In the genomic region with DNA sequence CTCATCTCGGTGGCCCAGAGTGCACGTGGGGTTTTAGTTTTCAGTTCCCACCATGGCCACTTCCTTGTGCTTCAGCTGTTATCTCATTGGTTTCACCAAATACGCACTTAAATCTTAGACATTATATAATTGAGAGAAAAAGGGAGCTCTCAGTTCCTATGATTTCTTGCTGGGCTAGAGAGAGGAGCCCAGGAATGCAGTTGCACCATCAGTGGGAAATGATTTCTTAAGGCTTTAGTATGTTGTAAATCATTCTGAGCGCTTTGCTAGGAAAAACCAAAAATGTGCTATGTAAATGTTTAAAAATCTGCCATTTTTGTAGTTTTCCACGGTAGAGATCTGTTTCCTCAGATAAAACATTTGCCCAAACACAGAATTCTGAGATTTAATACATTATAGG, we compare ENCODE assay signal across 14 cellular contexts. TPM values are rescaled to one million over a fixed set of nuclear protein-coding genes. Genes with fewer than 3 reads are reported as not detected.
DNase-seq lines count a peak whose midpoint lies in the region; ATAC-seq, FAIRE-seq and TF ChIP-seq lines count a peak whose summit lies in the region.
"Had no signal": no experiment of that assay in that cellular context is flagged by ENCODE, and none has a peak within 500 bp of the region (broad histone marks: within the 10 kb centered on the region; RNA-seq: fewer than 3 reads in every experiment).

No MANE protein-coding gene starts in this region.

- TF ChIP-seq CTCF in AG09319 (IDR thresholded peaks at IDR 0.05; ENCODE audit: low read depth, low read length) (no peak), Caco-2 (IDR thresholded peaks at IDR 0.05; ENCODE audit: insufficient read depth in 1 of 2, low read depth in 1 of 2, low read length in 1 of 2, severe bottlenecking in 1 of 2, unreplicated experiment in 1 of 2) (no peak), suprapubic skin (IDR thresholded peaks at IDR 0.05) (no peak), pancreas (IDR thresholded peaks at IDR 0.05) (no peak)

- H3K4me3 Mint-ChIP-seq in Caco-2 (ENCODE audit: unreplicated experiment) = no peak overlapping the region
- H3K4me3 Mint-ChIP-seq in activated naive CD8-positive, alpha-beta T cell treated with anti-CD3 and anti-CD28 coated beads, Interleukin-2, amount 10 ng/mL, durations not matched to agents 7 days and 5 days = peak overlapping the region; percentile 52
- H3K4me3 Mint-ChIP-seq: brain, nephron had no signal

- no TSS peak for BruUV-seq in Caco-2 (replicated peaks; lab: Mats Ljungman, UMichigan)

- peaks cover 29% of the 10 kb centered on the region for H3K36me3 Mint-ChIP-seq in Caco-2 (ENCODE audit: insufficient read depth, unreplicated experiment)
- H3K36me3 Mint-ChIP-seq in activated naive CD8-positive, alpha-beta T cell treated with anti-CD3 and anti-CD28 coated beads, Interleukin-2, amount 10 ng/mL, durations not matched to agents 7 days and 5 days = peaks cover 47% of the 10 kb centered on the region

- TF ChIP-seq EP300 in suprapubic skin (IDR thresholded peaks at IDR 0.05) = no peak

- intact Hi-C loops in Caco-2 (cut with micrococcal nuclease; ENCODE audit: unreplicated experiment) (loop anchor here (1.0 kb wide), 1 partner anchor 15 kb away; no protein-coding TSS in a partner anchor), pancreas (cut with DNase I) (no loop called here)

- H3K27ac Mint-ChIP-seq in Caco-2 (ENCODE audit: unreplicated experiment) = peak overlapping the region; percentile 49
- peak overlapping the region; percentile 83 for H3K27ac Mint-ChIP-seq in activated naive CD8-positive, alpha-beta T cell treated with anti-CD3 and anti-CD28 coated beads, Interleukin-2, amount 10 ng/mL, durations not matched to agents 7 days and 5 days
- H3K27ac Mint-ChIP-seq: brain, nephron had no signal

- H3K4me1 Mint-ChIP-seq in Caco-2 (ENCODE audit: low read depth, unreplicated experiment) = no peaks in the 10 kb centered on the region
- H3K4me1 Mint-ChIP-seq in activated naive CD8-positive, alpha-beta T cell treated with anti-CD3 and anti-CD28 coated beads, Interleukin-2, amount 10 ng/mL, durations not matched to agents 7 days and 5 days = peaks cover 78% of the 10 kb centered on the region
- H3K4me1 Mint-ChIP-seq: nephron had no signal

- H3K36me3 ChIP-seq in Caco-2 (ENCODE audit: control insufficient read depth, insufficient read depth, low read length) (peaks cover 2% of the 10 kb centered on the region), mucosa of rectum (ENCODE audit: control insufficient read depth in 2 of 2, insufficient read depth in 2 of 2, low read length in 2 of 2) (peaks cover 39 to 73% of the 10 kb centered on the region in 2 donors), suprapubic skin (peaks cover 55% of the 10 kb centered on the region), pancreas (peaks cover 0 to 10% (median 0%) of the 10 kb centered on the region in 3 donors)

- no peak for ATAC-seq in activated naive CD8-positive, alpha-beta T cell treated with anti-CD3 and anti-CD28 coated beads, Interleukin-2, amount 10 ng/mL, durations not matched to agents 7 days and 5 days (ENCODE audit: low read depth)
- ATAC-seq in pancreas = no peak

- no peak overlapping the region for H3K9ac ChIP-seq in mucosa of rectum (ENCODE audit: low read depth in 1 of 2, low read length in 2 of 2)

- CTCF ChIA-PET in Caco-2 (lab: Charles Lee) = no interaction called here

- H3K9me3 ChIP-seq in Caco-2 = no peaks in the 10 kb centered on the region
- no peaks in the 10 kb centered on the region for H3K9me3 ChIP-seq in mucosa of rectum (ENCODE audit: control insufficient read depth in 2 of 2, low read length in 2 of 2)
- no peaks in the 10 kb centered on the region for H3K9me3 ChIP-seq in suprapubic skin
- no peaks in the 10 kb centered on the region for H3K9me3 ChIP-seq in pancreas

- H3K27me3 ChIP-seq in Caco-2 (replicated peaks; ENCODE audit: control insufficient read depth, insufficient read depth, low read length) (no peaks in the 10 kb centered on the region), mucosa of rectum (ENCODE audit: control insufficient read depth in 2 of 2, insufficient read depth in 2 of 2, low read length in 2 of 2) (no peaks in the 10 kb centered on the region), suprapubic skin (no peaks in the 10 kb centered on the region), pancreas (no peaks in the 10 kb centered on the region)

- POLR2A ChIA-PET in Caco-2 (lab: Charles Lee) = no interaction called here
- POLR2A ChIA-PET in activated naive CD8-positive, alpha-beta T cell treated with anti-CD3 and anti-CD28 coated beads, Interleukin-2, amount 10 ng/mL, durations not matched to agents 7 days and 5 days (lab: Charles Lee) = interaction anchor here (0.9 to 10.1 kb wide), 5 partner anchors 20 to 50 kb away, joined by 3 to 141 read pairs (median 5); no protein-coding TSS in a partner anchor

- no peaks in the 10 kb centered on the region for H3K9me3 Mint-ChIP-seq in Caco-2 (ENCODE audit: unreplicated experiment)
- H3K9me3 Mint-ChIP-seq in activated naive CD8-positive, alpha-beta T cell treated with anti-CD3 and anti-CD28 coated beads, Interleukin-2, amount 10 ng/mL, durations not matched to agents 7 days and 5 days = no peaks in the 10 kb centered on the region
- H3K9me3 Mint-ChIP-seq: brain, nephron had no signal

- H3K27me3 Mint-ChIP-seq in Caco-2 (ENCODE audit: insufficient read depth, unreplicated experiment) = no peaks in the 10 kb centered on the region
- H3K27me3 Mint-ChIP-seq in activated naive CD8-positive, alpha-beta T cell treated with anti-CD3 and anti-CD28 coated beads, Interleukin-2, amount 10 ng/mL, durations not matched to agents 7 days and 5 days = no peaks in the 10 kb centered on the region
- H3K27me3 Mint-ChIP-seq: brain had no signal

- H3K27ac ChIP-seq in mucosa of rectum (ENCODE audit: low read depth in 2 of 2, low read length in 2 of 2) = peak overlapping the region; percentile 6 to 43
- no peak overlapping the region for H3K27ac ChIP-seq in suprapubic skin
- H3K27ac ChIP-seq in pancreas = no peak overlapping the region
- H3K27ac ChIP-seq: RWPE1 had no signal

- 84% methylated on average over 5 of the region's 5 CpGs for WGBS in suprapubic skin
- 73 to 84% methylated on average over 5 of the region's 5 CpGs for WGBS in pancreas, 2 donors

- H3K4me1 ChIP-seq in Caco-2 (peaks cover 22% of the 10 kb centered on the region), mucosa of rectum (ENCODE audit: control insufficient read depth in 2 of 2, insufficient read depth in 2 of 2, low read length in 2 of 2) (peaks cover 0 to 7% of the 10 kb centered on the region in 2 donors), suprapubic skin (no peaks in the 10 kb centered on the region), pancreas (no peaks in the 10 kb centered on the region)

- FAIRE-seq in pancreas (lab: Jason Lieb, UNC) = no peak

- TF ChIP-seq POLR2A in suprapubic skin (IDR thresholded peaks at IDR 0.05) = no peak

- DNase-seq in AG09319 (ENCODE audit: extremely low read depth, low read depth) (peak; percentile 7), Caco-2 (peak in 1 of 2 experiments; percentile 40), D341Med (ENCODE audit: low spot score) (no peak), suprapubic skin (ENCODE audit: low spot score in 2 of 2) (no peak), SHP77 (lab: John Stamatoyannopoulos, UW) (no peak), pancreas (no peak)
- no peak for DNase-seq in activated naive CD8-positive, alpha-beta T cell treated with anti-CD3 and anti-CD28 coated beads, Interleukin-2, amount 10 ng/mL, durations not matched to agents 7 days and 5 days
- DNase-seq: effector CD8-positive, alpha-beta T cell; NCI-H1436 treated with DMSO at 0.1 percent for 48 hours; NCI-H69 had no signal

- H3K4me3 ChIP-seq in Caco-2 (ENCODE audit: low read depth, low read length) = no peak overlapping the region
- no peak overlapping the region for H3K4me3 ChIP-seq in mucosa of rectum (ENCODE audit: low read length in 2 of 2)
- no peak overlapping the region for H3K4me3 ChIP-seq in suprapubic skin
- no peak overlapping the region for H3K4me3 ChIP-seq in pancreas

RNA-seq across cellular contexts. Expression of a gene that starts 53.2 kb away (rescaled TPM):
- total RNA-seq in Caco-2 (2022) (20.0 and 22.9 TPM in 2 replicates), suprapubic skin (10 to 100 TPM; 10.3 to 17.8 (median 13.3) TPM), pancreas (1 to 10 TPM; 3.7 to 6.7 (median 4.5) TPM)
- 10 to 100 TPM; 76.8 to 77.1 TPM for total RNA-seq in activated naive CD8-positive, alpha-beta T cell treated with anti-CD3 and anti-CD28 coated beads, Interleukin-2, amount 10 ng/mL, durations not matched to agents 7 days and 5 days
- 1 to 10 TPM; 2.8 to 3.2 TPM for polyA plus RNA-seq in pancreas

RNA-seq across cellular contexts. Expression of a gene that starts 53.5 kb away (rescaled TPM):
- total RNA-seq in Caco-2 (2022) (25.6 and 30.0 TPM in 2 replicates), suprapubic skin (10 to 100 TPM in 1 of 4 donors, 1 to 10 TPM in 3; 5.5 to 11.5 (median 8.0) TPM), pancreas (1 to 10 TPM; 4.1 to 8.5 (median 6.8) TPM)
- total RNA-seq in activated naive CD8-positive, alpha-beta T cell treated with anti-CD3 and anti-CD28 coated beads, Interleukin-2, amount 10 ng/mL, durations not matched to agents 7 days and 5 days = 10 to 100 TPM; 12.1 to 14.9 TPM
- 1 to 10 TPM; 4.1 to 8.8 TPM for polyA plus RNA-seq in pancreas

Comparison
In these comparisons a context has a peak if more than half of its experiments do, and no peak if none do; other contexts are left out.
1. H3K27ac ChIP-seq: peak in mucosa of rectum (2 of 2); none in suprapubic skin (single experiment) and pancreas (0 of 4).